In the genomic region with DNA sequence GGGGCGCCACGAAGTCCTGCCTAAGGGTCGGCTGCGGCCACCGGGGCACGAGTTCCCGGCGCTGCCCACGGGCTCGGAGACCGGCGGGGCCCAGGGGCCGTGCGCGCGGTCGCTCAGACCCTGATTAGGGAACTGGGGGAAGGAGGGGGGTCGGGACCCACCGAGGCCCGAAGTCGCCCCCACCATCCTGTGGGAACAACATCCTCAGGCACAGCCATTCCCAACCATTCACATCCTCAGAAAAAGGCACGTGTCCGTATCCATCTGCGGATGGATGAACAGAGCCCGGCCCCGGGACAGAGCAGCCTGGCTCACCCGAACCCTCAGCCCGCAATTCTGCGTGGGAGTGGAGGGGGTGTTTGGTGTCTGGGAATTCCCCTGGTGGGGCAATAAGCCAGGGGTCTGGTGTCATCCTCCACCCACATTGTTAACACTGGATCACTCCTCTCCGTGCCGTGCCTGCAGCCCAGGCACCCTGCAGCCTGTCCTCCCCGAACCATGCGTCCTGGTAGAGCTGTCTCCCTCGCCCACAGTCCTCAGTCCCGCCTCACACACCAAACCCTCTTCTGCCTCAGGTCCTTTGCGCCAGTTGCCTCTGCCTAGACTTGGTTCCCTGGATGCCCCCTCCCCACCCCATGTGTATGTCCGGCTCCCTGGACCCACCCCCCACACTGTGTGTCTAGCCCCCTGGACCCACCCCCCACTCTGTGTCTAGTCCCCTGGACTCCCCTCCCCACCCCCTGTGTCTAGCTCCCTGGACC, we compare ENCODE assay signal across 1 cellular context.
TF ChIP-seq lines count a peak whose summit lies in the region.

No MANE protein-coding gene starts in this region.

TF ChIP-seq in K562, 482 proteins besides CTCF, POLR2A, EP300 and RAD21 (continued from another document and continues in another):
- peak; percentile 44; the same call in 1 of the 2 replicates for TF ChIP-seq CEBPG (CRISPR knock-in tag; IDR thresholded peaks at IDR 0.05)
- TF ChIP-seq CEBPG (tag; conservative IDR thresholded peaks at IDR 0.05 in 1 of 2, IDR thresholded peaks at IDR 0.05 in 1 of 2), result no peak
- no peak for TF ChIP-seq NR1H2 (CRISPR knock-in tag; IDR thresholded peaks at IDR 0.05)
- TF ChIP-seq SOX6 (IDR thresholded peaks at IDR 0.05), result no peak
- TF ChIP-seq KAT8 (IDR thresholded peaks at IDR 0.05; ENCODE audit: low read depth), result no peak
- no peak for TF ChIP-seq SIX5 (IDR thresholded peaks at IDR 0.05; ENCODE audit: borderline replicate concordance in 1 of 2, insufficient read depth in 1 of 2, low read depth in 1 of 2, low read length in 2 of 2)
- no peak for TF ChIP-seq HES1 (IDR thresholded peaks at IDR 0.05; ENCODE audit: low read depth)
- TF ChIP-seq SREBF1 (IDR thresholded peaks at IDR 0.05; ENCODE audit: borderline replicate concordance, low read depth, low read length), result no peak
- no peak for TF ChIP-seq ZNF77 (CRISPR knock-in tag; IDR thresholded peaks at IDR 0.05)
- TF ChIP-seq FOSL1 (tag; conservative IDR thresholded peaks at IDR 0.05), result no peak
- no peak for TF ChIP-seq ZNF3 (CRISPR knock-in tag; IDR thresholded peaks at IDR 0.05)
- no peak; the same call in 1 of the 2 replicates for TF ChIP-seq REST (CRISPR knock-in tag; IDR thresholded peaks at IDR 0.05; ENCODE audit: low read depth)
- TF ChIP-seq, protein P1, sequence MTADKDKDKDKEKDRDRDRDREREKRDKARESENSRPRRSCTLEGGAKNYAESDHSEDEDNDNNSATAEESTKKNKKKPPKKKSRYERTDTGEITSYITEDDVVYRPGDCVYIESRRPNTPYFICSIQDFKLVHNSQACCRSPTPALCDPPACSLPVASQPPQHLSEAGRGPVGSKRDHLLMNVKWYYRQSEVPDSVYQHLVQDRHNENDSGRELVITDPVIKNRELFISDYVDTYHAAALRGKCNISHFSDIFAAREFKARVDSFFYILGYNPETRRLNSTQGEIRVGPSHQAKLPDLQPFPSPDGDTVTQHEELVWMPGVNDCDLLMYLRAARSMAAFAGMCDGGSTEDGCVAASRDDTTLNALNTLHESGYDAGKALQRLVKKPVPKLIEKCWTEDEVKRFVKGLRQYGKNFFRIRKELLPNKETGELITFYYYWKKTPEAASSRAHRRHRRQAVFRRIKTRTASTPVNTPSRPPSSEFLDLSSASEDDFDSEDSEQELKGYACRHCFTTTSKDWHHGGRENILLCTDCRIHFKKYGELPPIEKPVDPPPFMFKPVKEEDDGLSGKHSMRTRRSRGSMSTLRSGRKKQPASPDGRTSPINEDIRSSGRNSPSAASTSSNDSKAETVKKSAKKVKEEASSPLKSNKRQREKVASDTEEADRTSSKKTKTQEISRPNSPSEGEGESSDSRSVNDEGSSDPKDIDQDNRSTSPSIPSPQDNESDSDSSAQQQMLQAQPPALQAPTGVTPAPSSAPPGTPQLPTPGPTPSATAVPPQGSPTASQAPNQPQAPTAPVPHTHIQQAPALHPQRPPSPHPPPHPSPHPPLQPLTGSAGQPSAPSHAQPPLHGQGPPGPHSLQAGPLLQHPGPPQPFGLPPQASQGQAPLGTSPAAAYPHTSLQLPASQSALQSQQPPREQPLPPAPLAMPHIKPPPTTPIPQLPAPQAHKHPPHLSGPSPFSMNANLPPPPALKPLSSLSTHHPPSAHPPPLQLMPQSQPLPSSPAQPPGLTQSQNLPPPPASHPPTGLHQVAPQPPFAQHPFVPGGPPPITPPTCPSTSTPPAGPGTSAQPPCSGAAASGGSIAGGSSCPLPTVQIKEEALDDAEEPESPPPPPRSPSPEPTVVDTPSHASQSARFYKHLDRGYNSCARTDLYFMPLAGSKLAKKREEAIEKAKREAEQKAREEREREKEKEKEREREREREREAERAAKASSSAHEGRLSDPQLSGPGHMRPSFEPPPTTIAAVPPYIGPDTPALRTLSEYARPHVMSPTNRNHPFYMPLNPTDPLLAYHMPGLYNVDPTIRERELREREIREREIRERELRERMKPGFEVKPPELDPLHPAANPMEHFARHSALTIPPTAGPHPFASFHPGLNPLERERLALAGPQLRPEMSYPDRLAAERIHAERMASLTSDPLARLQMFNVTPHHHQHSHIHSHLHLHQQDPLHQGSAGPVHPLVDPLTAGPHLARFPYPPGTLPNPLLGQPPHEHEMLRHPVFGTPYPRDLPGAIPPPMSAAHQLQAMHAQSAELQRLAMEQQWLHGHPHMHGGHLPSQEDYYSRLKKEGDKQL (CRISPR knock-in tag; IDR thresholded peaks at IDR 0.05; ENCODE audit: borderline replicate concordance), result no peak
- TF ChIP-seq ZKSCAN8 (CRISPR knock-in tag; IDR thresholded peaks at IDR 0.05), result no peak
- TF ChIP-seq ZBTB33 (CRISPR knock-in tag; IDR thresholded peaks at IDR 0.05), result no peak
- no peak for TF ChIP-seq ZNF449 (CRISPR knock-in tag; IDR thresholded peaks at IDR 0.05)
- TF ChIP-seq, protein P2, sequence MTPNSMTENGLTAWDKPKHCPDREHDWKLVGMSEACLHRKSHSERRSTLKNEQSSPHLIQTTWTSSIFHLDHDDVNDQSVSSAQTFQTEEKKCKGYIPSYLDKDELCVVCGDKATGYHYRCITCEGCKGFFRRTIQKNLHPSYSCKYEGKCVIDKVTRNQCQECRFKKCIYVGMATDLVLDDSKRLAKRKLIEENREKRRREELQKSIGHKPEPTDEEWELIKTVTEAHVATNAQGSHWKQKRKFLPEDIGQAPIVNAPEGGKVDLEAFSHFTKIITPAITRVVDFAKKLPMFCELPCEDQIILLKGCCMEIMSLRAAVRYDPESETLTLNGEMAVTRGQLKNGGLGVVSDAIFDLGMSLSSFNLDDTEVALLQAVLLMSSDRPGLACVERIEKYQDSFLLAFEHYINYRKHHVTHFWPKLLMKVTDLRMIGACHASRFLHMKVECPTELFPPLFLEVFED (CRISPR knock-in tag; conservative IDR thresholded peaks at IDR 0.05), result no peak
- no peak for TF ChIP-seq ARID2 (IDR thresholded peaks at IDR 0.05)
- no peak for TF ChIP-seq KLF16 (IDR thresholded peaks at IDR 0.05)
- TF ChIP-seq NR0B1 (IDR thresholded peaks at IDR 0.05; ENCODE audit: partially characterized antibody), result no peak
- no peak for TF ChIP-seq MCM3 (IDR thresholded peaks at IDR 0.05)
- 0 out of 2 replicates have a peak, but pooled peaks have one; percentile 21 for TF ChIP-seq ZBTB17 (CRISPR knock-in tag; IDR thresholded peaks at IDR 0.05)
- TF ChIP-seq, protein P3, sequence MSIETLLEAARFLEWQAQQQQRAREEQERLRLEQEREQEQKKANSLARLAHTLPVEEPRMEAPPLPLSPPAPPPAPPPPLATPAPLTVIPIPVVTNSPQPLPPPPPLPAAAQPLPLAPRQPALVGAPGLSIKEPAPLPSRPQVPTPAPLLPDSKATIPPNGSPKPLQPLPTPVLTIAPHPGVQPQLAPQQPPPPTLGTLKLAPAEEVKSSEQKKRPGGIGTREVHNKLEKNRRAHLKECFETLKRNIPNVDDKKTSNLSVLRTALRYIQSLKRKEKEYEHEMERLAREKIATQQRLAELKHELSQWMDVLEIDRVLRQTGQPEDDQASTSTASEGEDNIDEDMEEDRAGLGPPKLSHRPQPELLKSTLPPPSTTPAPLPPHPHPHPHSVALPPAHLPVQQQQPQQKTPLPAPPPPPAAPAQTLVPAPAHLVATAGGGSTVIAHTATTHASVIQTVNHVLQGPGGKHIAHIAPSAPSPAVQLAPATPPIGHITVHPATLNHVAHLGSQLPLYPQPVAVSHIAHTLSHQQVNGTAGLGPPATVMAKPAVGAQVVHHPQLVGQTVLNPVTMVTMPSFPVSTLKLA (conservative IDR thresholded peaks at IDR 0.05), result peak; percentile 42 to 61; a peak in 3 of 4 replicates
- no peak for TF ChIP-seq ZHX1 (conservative IDR thresholded peaks at IDR 0.05; ENCODE audit: low read length)
- TF ChIP-seq ASH1L (IDR thresholded peaks at IDR 0.05; ENCODE audit: borderline replicate concordance, low read depth, partially characterized antibody), result no peak
- TF ChIP-seq HNRNPLL (IDR thresholded peaks at IDR 0.05; ENCODE audit: low read depth, low read length, poor library complexity, severe bottlenecking), result no peak
- no peak for TF ChIP-seq ZNF79 (CRISPR knock-in tag; IDR thresholded peaks at IDR 0.05; ENCODE audit: low read depth)
- TF ChIP-seq, protein P4, sequence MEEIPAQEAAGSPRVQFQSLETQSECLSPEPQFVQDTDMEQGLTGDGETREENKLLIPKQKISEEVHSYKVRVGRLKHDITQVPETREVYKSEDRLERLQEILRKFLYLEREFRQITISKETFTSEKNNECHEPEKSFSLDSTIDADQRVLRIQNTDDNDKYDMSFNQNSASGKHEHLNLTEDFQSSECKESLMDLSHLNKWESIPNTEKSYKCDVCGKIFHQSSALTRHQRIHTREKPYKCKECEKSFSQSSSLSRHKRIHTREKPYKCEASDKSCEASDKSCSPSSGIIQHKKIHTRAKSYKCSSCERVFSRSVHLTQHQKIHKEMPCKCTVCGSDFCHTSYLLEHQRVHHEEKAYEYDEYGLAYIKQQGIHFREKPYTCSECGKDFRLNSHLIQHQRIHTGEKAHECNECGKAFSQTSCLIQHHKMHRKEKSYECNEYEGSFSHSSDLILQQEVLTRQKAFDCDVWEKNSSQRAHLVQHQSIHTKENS (CRISPR knock-in tag; IDR thresholded peaks at IDR 0.05), result no peak
- TF ChIP-seq NR4A1 (CRISPR knock-in tag; IDR thresholded peaks at IDR 0.05), result no peak
- 0 out of 2 replicates have a peak, but pooled peaks have one; percentile 28 for TF ChIP-seq NR4A1 (tag; IDR thresholded peaks at IDR 0.05)
